8 cellular contexts compared by ENCODE assay signal in genomic region chr10:42951486-42952251, GRCh38.
DNase-seq lines count a peak whose midpoint lies in the region; ATAC-seq, FAIRE-seq and TF ChIP-seq lines count a peak whose summit lies in the region.

No MANE protein-coding gene starts in this region.

- ATAC-seq in HG02981 (IDR thresholded peaks at IDR 0.05; ENCODE audit: unreplicated experiment), result no peak

- no peaks in the 10 kb centered on the region for H3K9me2 ChIP-seq in MM.1S (replicated peaks; ENCODE audit: insufficient read depth, low read length)

- no peak overlapping the region for H3K27ac ChIP-seq in iPS DF 6.9 (ENCODE audit: low read length)
- no peak overlapping the region for H3K27ac ChIP-seq in MM.1S (ENCODE audit: low read length)

- TF ChIP-seq POLR2A in GM12892 (IDR thresholded peaks at IDR 0.05; ENCODE audit: low read depth, low read length), result no peak

- no CpG with 5 or more reads among the region's 39 CpGs for WGBS in iPS DF 6.9 (ENCODE audit: insufficient coverage, insufficient read length)

- H3K27me3 ChIP-seq in H7 (ENCODE audit: control insufficient read depth, insufficient read depth, low read length) (peaks cover 2% of the 10 kb centered on the region; the same call in 1 of the 2 replicates), iPS DF 6.9 (ENCODE audit: control insufficient read depth, insufficient read depth, low read length) (no peaks in the 10 kb centered on the region), MM.1S (replicated peaks; ENCODE audit: insufficient read depth, low read length) (no peaks in the 10 kb centered on the region)

- H3K4me2 ChIP-seq in MM.1S (ENCODE audit: low read depth, low read length), result no peak overlapping the region

- no peaks in the 10 kb centered on the region for H3K9me3 ChIP-seq in iPS DF 6.9 (ENCODE audit: control insufficient read depth, insufficient read depth, low read length)
- no peaks in the 10 kb centered on the region for H3K9me3 ChIP-seq in MM.1S (replicated peaks; ENCODE audit: insufficient read depth, low read length)

- H3K4me1 ChIP-seq in iPS DF 6.9 (ENCODE audit: control insufficient read depth, insufficient read depth, low read length) (peaks cover 3% of the 10 kb centered on the region), MM.1S (ENCODE audit: low read length) (no peaks in the 10 kb centered on the region)

- peak overlapping the region; percentile 31; the same call in 1 of the 2 replicates for H3K4me3 ChIP-seq in H7 (ENCODE audit: insufficient read depth, low read depth, low read length)
- H3K4me3 ChIP-seq in iPS DF 6.9 (ENCODE audit: low read length), result peak overlapping the region; percentile 11; the same call in 1 of the 2 replicates
- H3K4me3 ChIP-seq in MM.1S (ENCODE audit: low read length), result no peak overlapping the region

- H3F3A ChIP-seq in MM.1S (ENCODE audit: insufficient read depth, low read length), result no peaks in the 10 kb centered on the region

- intact Hi-C loops in posterior vena cava (cut with DNase I), result no loop called here

- H3K36me3 ChIP-seq in H7 (replicated peaks; ENCODE audit: control insufficient read depth, insufficient read depth, low read length) (no peaks in the 10 kb centered on the region), iPS DF 6.9 (ENCODE audit: control insufficient read depth, insufficient read depth, low read length) (no peaks in the 10 kb centered on the region), MM.1S (replicated peaks; ENCODE audit: insufficient read depth, low read length) (no peaks in the 10 kb centered on the region)

- DNase-seq in H7 (peak; percentile 83), iPS DF 6.9 (ENCODE audit: low read depth, low spot score) (no peak), posterior vena cava (ENCODE audit: low spot score) (peak; percentile 76), GM12892 (ENCODE audit: insufficient read length) (no peak), MM.1S (no peak), SHP77 treated with DMSO at 0.1 percent for 48 hours (lab: John Stamatoyannopoulos, UW) (no peak)
- DNase-seq in activated CD8-positive, alpha-beta memory T cell treated with anti-CD3 and anti-CD28 coated beads, Interleukin-2, amount 50 U/mL, for 48 hours, result peak; percentile 43

- no peaks in the 10 kb centered on the region for H4K20me1 ChIP-seq in MM.1S (ENCODE audit: insufficient read depth, low read length)

- no peaks in the 10 kb centered on the region for H3K79me2 ChIP-seq in MM.1S (ENCODE audit: low read length)

- TF ChIP-seq CTCF in MM.1S (IDR thresholded peaks at IDR 0.05; ENCODE audit: low read length), result no peak

- FAIRE-seq in GM12892 (lab: Jason Lieb, UNC), result no peak

- H3K9ac ChIP-seq in MM.1S (ENCODE audit: low read length), result no peak overlapping the region

- no peak overlapping the region for H2AFZ ChIP-seq in MM.1S (ENCODE audit: low read length)

Comparison
In these comparisons a context has a peak if more than half of its experiments do, and no peak if none do; other contexts are left out.
1. DNase-seq: peak in H7 (single experiment), activated CD8-positive, alpha-beta memory T cell treated with anti-CD3 and anti-CD28 coated beads, Interleukin-2, amount 50 U/mL, for 48 hours (single experiment) and posterior vena cava (single experiment); none in iPS DF 6.9 (single experiment), GM12892 (single experiment), MM.1S (single experiment) and SHP77 treated with DMSO at 0.1 percent for 48 hours (single experiment).